Comparison of ENCODE assay signal across 1 cellular context in genomic region chr17:46135879-46136562, GRCh38.
TF ChIP-seq lines count a peak whose summit lies in the region.

No MANE protein-coding gene starts in this region.

TF ChIP-seq in GM12878, 131 proteins besides CTCF, POLR2A, EP300 and RAD21:
- TF ChIP-seq HCFC1 (IDR thresholded peaks at IDR 0.05; ENCODE audit: low read length) = 0 out of 2 replicates have a peak, but pooled peaks have one; percentile 26
- TF ChIP-seq PAX8 (IDR thresholded peaks at IDR 0.05) = no peak
- TF ChIP-seq MEF2A (IDR thresholded peaks at IDR 0.05; ENCODE audit: insufficient read depth, low read depth, low read length) = no peak
- no peak for TF ChIP-seq ZBED1 (IDR thresholded peaks at IDR 0.05; ENCODE audit: borderline replicate concordance)
- no peak for TF ChIP-seq PML (IDR thresholded peaks at IDR 0.05; ENCODE audit: low read length)
- no peak for TF ChIP-seq SRF (IDR thresholded peaks at IDR 0.05; ENCODE audit: low read depth in 2 of 2, low read length in 2 of 2)
- TF ChIP-seq, protein P1, sequence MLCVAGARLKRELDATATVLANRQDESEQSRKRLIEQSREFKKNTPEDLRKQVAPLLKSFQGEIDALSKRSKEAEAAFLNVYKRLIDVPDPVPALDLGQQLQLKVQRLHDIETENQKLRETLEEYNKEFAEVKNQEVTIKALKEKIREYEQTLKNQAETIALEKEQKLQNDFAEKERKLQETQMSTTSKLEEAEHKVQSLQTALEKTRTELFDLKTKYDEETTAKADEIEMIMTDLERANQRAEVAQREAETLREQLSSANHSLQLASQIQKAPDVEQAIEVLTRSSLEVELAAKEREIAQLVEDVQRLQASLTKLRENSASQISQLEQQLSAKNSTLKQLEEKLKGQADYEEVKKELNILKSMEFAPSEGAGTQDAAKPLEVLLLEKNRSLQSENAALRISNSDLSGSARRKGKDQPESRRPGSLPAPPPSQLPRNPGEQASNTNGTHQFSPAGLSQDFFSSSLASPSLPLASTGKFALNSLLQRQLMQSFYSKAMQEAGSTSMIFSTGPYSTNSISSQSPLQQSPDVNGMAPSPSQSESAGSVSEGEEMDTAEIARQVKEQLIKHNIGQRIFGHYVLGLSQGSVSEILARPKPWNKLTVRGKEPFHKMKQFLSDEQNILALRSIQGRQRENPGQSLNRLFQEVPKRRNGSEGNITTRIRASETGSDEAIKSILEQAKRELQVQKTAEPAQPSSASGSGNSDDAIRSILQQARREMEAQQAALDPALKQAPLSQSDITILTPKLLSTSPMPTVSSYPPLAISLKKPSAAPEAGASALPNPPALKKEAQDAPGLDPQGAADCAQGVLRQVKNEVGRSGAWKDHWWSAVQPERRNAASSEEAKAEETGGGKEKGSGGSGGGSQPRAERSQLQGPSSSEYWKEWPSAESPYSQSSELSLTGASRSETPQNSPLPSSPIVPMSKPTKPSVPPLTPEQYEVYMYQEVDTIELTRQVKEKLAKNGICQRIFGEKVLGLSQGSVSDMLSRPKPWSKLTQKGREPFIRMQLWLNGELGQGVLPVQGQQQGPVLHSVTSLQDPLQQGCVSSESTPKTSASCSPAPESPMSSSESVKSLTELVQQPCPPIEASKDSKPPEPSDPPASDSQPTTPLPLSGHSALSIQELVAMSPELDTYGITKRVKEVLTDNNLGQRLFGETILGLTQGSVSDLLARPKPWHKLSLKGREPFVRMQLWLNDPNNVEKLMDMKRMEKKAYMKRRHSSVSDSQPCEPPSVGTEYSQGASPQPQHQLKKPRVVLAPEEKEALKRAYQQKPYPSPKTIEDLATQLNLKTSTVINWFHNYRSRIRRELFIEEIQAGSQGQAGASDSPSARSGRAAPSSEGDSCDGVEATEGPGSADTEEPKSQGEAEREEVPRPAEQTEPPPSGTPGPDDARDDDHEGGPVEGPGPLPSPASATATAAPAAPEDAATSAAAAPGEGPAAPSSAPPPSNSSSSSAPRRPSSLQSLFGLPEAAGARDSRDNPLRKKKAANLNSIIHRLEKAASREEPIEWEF (IDR thresholded peaks at IDR 0.05; ENCODE audit: insufficient replicate concordance, low read depth, low read length) = no peak
- TF ChIP-seq NR2C2 (IDR thresholded peaks at IDR 0.05; ENCODE audit: borderline replicate concordance, control insufficient read depth, insufficient read length, low read depth) = no peak
- TF ChIP-seq RB1 (IDR thresholded peaks at IDR 0.05; ENCODE audit: borderline replicate concordance) = no peak
- TF ChIP-seq NKRF (conservative IDR thresholded peaks at IDR 0.05) = no peak
- TF ChIP-seq CBX5 (IDR thresholded peaks at IDR 0.05; ENCODE audit: low read depth) = no peak
- TF ChIP-seq RBBP5 (conservative IDR thresholded peaks at IDR 0.05) = 0 out of 2 replicates have a peak, but pooled peaks have one; percentile 8
- TF ChIP-seq BRCA1 (IDR thresholded peaks at IDR 0.05; ENCODE audit: low read depth, low read length) = no peak
- TF ChIP-seq SPI1 (IDR thresholded peaks at IDR 0.05; ENCODE audit: borderline replicate concordance, insufficient read depth, low read depth, low read length) = no peak
- peak; percentile 41; the same call in 1 of the 2 replicates for TF ChIP-seq RUNX3 (IDR thresholded peaks at IDR 0.05; ENCODE audit: low read length)
- no peak for TF ChIP-seq MTA2 (IDR thresholded peaks at IDR 0.05; ENCODE audit: low read depth)
- TF ChIP-seq MYC (IDR thresholded peaks at IDR 0.05; ENCODE audit: insufficient read depth, insufficient read length, insufficient replicate concordance, low read length, severe bottlenecking) = no peak
- TF ChIP-seq POU2F2 (IDR thresholded peaks at IDR 0.05; ENCODE audit: borderline replicate concordance, low read depth, low read length) = 0 out of 3 replicates have a peak, but pooled peaks have one; percentile 15
- TF ChIP-seq USF2 (IDR thresholded peaks at IDR 0.05; ENCODE audit: borderline replicate concordance, low read depth, low read length) = no peak
